8 cellular contexts compared by ENCODE assay signal in genomic region chr14:58752782-58753181, GRCh38.
DNase-seq lines count a peak whose midpoint lies in the region; ATAC-seq, FAIRE-seq and TF ChIP-seq lines count a peak whose summit lies in the region.

No MANE protein-coding gene starts in this region.

- peak overlapping the region in 7 of 11 experiments; percentile 23 to 77 (median 35); a peak in 8 of 22 replicates for H3K9ac ChIP-seq in BLaER1 treated with 17β-estradiol and CSF1 and Interleukin-3, amounts not matched to agents 10 nM and 100 nM

- TF ChIP-seq CTCF in RWPE1 (conservative IDR thresholded peaks at IDR 0.05; ENCODE audit: low read depth) = no peak

- POLR2A ChIA-PET in RWPE1 (lab: Yijun Ruan, JAX; ENCODE audit: low non-redundant PET) = no interaction called here

- CTCF ChIA-PET in RWPE1 (lab: Yijun Ruan, JAX) = interaction anchor here (0.6 to 0.8 kb wide), 3 partner anchors 11 to 225 kb away, joined by 3 read pairs; no protein-coding TSS in a partner anchor

- H4K20me1 ChIP-seq in BLaER1 treated with 17β-estradiol and CSF1 and Interleukin-3, amounts not matched to agents 10 nM and 100 nM = no peaks in the 10 kb centered on the region

- peak overlapping the region; percentile 26 to 84 (median 59) for H3K4me2 ChIP-seq in BLaER1 treated with 17β-estradiol and CSF1 and Interleukin-3, amounts not matched to agents 10 nM and 100 nM

- DNase-seq in RWPE1 (ENCODE audit: low spot score) = peak; percentile 46
- DNase-seq in frontal cortex (ENCODE audit: low spot score in 2 of 2) = peak; percentile 14 to 36
- DNase-seq in nucleus accumbens (lab: John Stamatoyannopoulos, UW) = peak in 52 of 56 donors; percentile 7 to 79 (median 48)
- no peak for DNase-seq in stimulated activated naive CD4-positive, alpha-beta T cell (lab: John Stamatoyannopoulos, UW)
- DNase-seq in NCI-H2107 treated with DMSO at 0.1 percent for 48 hours (lab: John Stamatoyannopoulos, UW; ENCODE audit: unreplicated experiment) = no peak

- H3K27ac ChIP-seq in BLaER1 treated with 17β-estradiol and CSF1 and Interleukin-3, amounts not matched to agents 10 nM and 100 nM = peak overlapping the region in 10 of 11 experiments; percentile 0 to 90 (median 55); a peak in 18 of 22 replicates
- H3K27ac ChIP-seq in RWPE1 = peak overlapping the region; percentile 65

- ATAC-seq in GM18520 (IDR thresholded peaks at IDR 0.05; ENCODE audit: unreplicated experiment) (no peak), GM21825 (IDR thresholded peaks at IDR 0.05; ENCODE audit: unreplicated experiment) (no peak)

- FAIRE-seq in frontal cortex (lab: Jason Lieb, UNC) = no peak

- peaks cover 49 to 80% (median 66%) of the 10 kb centered on the region in 10 experiments for H3K4me1 ChIP-seq in BLaER1 treated with 17β-estradiol and CSF1 and Interleukin-3, amounts not matched to agents 10 nM and 100 nM

- peaks cover 0 to 22% (median 16%) of the 10 kb centered on the region in 11 experiments; a peak in 20 of 22 replicates for H3K9me3 ChIP-seq in BLaER1 treated with 17β-estradiol and CSF1 and Interleukin-3, amounts not matched to agents 10 nM and 100 nM (replicated peaks in 1 of 11)

- peaks cover 0 to 6% (median 0%) of the 10 kb centered on the region in 11 experiments; a peak in 2 of 22 replicates for H3K36me3 ChIP-seq in BLaER1 treated with 17β-estradiol and CSF1 and Interleukin-3, amounts not matched to agents 10 nM and 100 nM

- no peaks in the 10 kb centered on the region for H3K27me3 ChIP-seq in BLaER1 treated with 17β-estradiol and CSF1 and Interleukin-3, amounts not matched to agents 10 nM and 100 nM

- H3K4me3 ChIP-seq in BLaER1 treated with 17β-estradiol and CSF1 and Interleukin-3, amounts not matched to agents 10 nM and 100 nM = peak overlapping the region in 1 of 10 experiments; percentile 7; a peak in 1 of 20 replicates

Comparison
In these comparisons a context has a peak if more than half of its experiments do, and no peak if none do; other contexts are left out.
1. DNase-seq: peak in RWPE1 (single experiment), frontal cortex (2 of 2) and nucleus accumbens (52 of 56); none in stimulated activated naive CD4-positive, alpha-beta T cell (0 of 6) and NCI-H2107 treated with DMSO at 0.1 percent for 48 hours (single experiment).